In the genomic region with DNA sequence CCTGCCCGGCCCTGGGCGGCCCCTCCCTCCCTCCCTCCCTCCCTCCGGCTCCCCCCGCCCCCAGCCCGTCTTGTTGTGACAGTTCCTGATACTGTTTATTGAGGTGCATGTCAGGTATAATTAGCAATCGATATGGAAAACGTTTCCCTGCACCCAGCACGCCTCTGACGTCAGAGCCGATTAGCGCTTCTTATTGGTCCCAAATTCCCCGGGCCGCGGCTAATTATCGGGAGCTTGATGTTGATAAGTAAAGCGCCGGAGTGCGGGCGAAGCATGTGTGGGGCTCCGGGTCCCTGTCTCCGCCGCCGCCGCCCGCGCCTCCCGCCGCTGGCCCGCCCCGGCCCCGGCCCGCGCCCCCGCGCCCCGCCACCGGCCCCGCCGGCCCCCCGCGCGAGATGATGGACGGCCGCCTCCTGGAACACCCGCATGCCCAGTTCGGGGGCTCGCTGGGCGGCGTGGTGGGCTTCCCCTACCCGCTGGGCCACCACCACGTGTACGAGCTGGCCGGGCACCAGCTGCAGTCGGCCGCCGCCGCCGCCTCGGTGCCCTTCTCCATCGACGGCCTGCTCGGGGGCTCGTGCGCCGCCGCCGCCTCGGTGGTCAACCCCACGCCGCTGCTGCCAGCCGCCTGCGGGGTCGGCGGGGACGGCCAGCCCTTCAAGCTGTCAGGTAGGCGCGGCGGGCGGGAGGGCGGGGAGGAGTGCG, we compare ENCODE assay signal across 18 cellular contexts. TPM values are rescaled to one million over a fixed set of nuclear protein-coding genes. Genes with fewer than 3 reads are reported as not detected.
A peak's percentile ranks its signal among the peaks of the same experiment; 100 is the strongest.
DNase-seq lines count a peak whose midpoint lies in the region; ATAC-seq and TF ChIP-seq lines count a peak whose summit lies in the region.
"Had no signal": no experiment of that assay in that cellular context is flagged by ENCODE, and none has a peak within 500 bp of the region (broad histone marks: within the 10 kb centered on the region; RNA-seq: fewer than 3 reads in every experiment).

A gene (plus strand): TSS at position 250 of the 705 bp plus-strand sequence. CDS start 146 bp downstream, at position 396.

- H3K27me3 Mint-ChIP-seq in activated CD8-positive, alpha-beta T cell treated with anti-CD3 and anti-CD28 coated beads, Interleukin-2, amount 10 ng/mL, durations not matched to agents 7 days and 5 days (ENCODE audit: low read depth), result peaks cover 55% of the 10 kb centered on the region
- peaks cover 53% of the 10 kb centered on the region for H3K27me3 Mint-ChIP-seq in activated CD8-positive, alpha-beta T cell treated with anti-CD3 and anti-CD28 coated beads for 36 hours

- POLR2A ChIA-PET in activated CD8-positive, alpha-beta T cell treated with anti-CD3 and anti-CD28 coated beads, Interleukin-2, amount 10 ng/mL, durations not matched to agents 7 days and 5 days (lab: Charles Lee), result no interaction called here
- POLR2A ChIA-PET in activated CD8-positive, alpha-beta T cell treated with anti-CD3 and anti-CD28 coated beads for 36 hours (lab: Charles Lee), result no interaction called here

- no peak within 1 kb of the TSS for H3K4me2 ChIP-seq in osteoblast (ENCODE audit: insufficient read depth, low read length)

- no peak for TF ChIP-seq CTCF in activated CD8-positive, alpha-beta T cell treated with anti-CD3 and anti-CD28 coated beads for 36 hours (IDR thresholded peaks at IDR 0.05)
- TF ChIP-seq CTCF in osteoblast (IDR thresholded peaks at IDR 0.05; ENCODE audit: extremely low read depth, low read depth, low read length), result no peak

- H3K27ac Mint-ChIP-seq in activated CD8-positive, alpha-beta T cell treated with anti-CD3 and anti-CD28 coated beads, Interleukin-2, amount 10 ng/mL, durations not matched to agents 7 days and 5 days, result no peak within 1 kb of the TSS
- no peak within 1 kb of the TSS for H3K27ac Mint-ChIP-seq in activated CD8-positive, alpha-beta T cell treated with anti-CD3 and anti-CD28 coated beads for 36 hours

- H2AFZ ChIP-seq in osteoblast (ENCODE audit: low read length), result no peak within 1 kb of the TSS

- H3K4me1 Mint-ChIP-seq in activated CD8-positive, alpha-beta T cell treated with anti-CD3 and anti-CD28 coated beads, Interleukin-2, amount 10 ng/mL, durations not matched to agents 7 days and 5 days (ENCODE audit: low read depth), result peaks cover 13% of the 10 kb centered on the region
- peaks cover 16% of the 10 kb centered on the region for H3K4me1 Mint-ChIP-seq in activated CD8-positive, alpha-beta T cell treated with anti-CD3 and anti-CD28 coated beads for 36 hours (ENCODE audit: low read depth)

- H3K27ac ChIP-seq in osteoblast (ENCODE audit: low read depth, low read length), result no peak within 1 kb of the TSS

- DNase-seq in activated CD8-positive, alpha-beta T cell treated with anti-CD3 and anti-CD28 coated beads, Interleukin-2, amount 10 ng/mL, durations not matched to agents 7 days and 5 days, result no peak
- DNase-seq in activated CD8-positive, alpha-beta T cell treated with anti-CD3 and anti-CD28 coated beads for 36 hours, result no peak
- DNase-seq in NCI-H1105 treated with DMSO at 0.1 percent for 48 hours (lab: John Stamatoyannopoulos, UW) (peak; percentile 74), cerebellum (ENCODE audit: low spot score) (peak; percentile 93), osteoblast (ENCODE audit: insufficient read length, low spot score, missing footprints) (peak; percentile 88), retina (no peak)
- DNase-seq: AML-193; amygdala; dermis blood vessel endothelial cell; GF-D8; mesenchymal stem cell; NCI-H226; stimulated activated naive CD4-positive, alpha-beta T cell; T-helper 9 cell had no signal

- no peaks in the 10 kb centered on the region for H3K79me2 ChIP-seq in osteoblast (ENCODE audit: insufficient read depth, low read length)

- ATAC-seq in activated CD8-positive, alpha-beta T cell treated with anti-CD3 and anti-CD28 coated beads, Interleukin-2, amount 10 ng/mL, durations not matched to agents 7 days and 5 days, result no peak
- no peak for ATAC-seq in activated CD8-positive, alpha-beta T cell treated with anti-CD3 and anti-CD28 coated beads for 36 hours
- ATAC-seq in GM18517 (IDR thresholded peaks at IDR 0.05; ENCODE audit: unreplicated experiment), result no peak
- ATAC-seq in HG02571 (IDR thresholded peaks at IDR 0.05; ENCODE audit: unreplicated experiment), result no peak

- intact Hi-C loops in activated CD8-positive, alpha-beta T cell treated with anti-CD3 and anti-CD28 coated beads for 36 hours (cut with micrococcal nuclease), result no loop called here

- no peaks in the 10 kb centered on the region for H3K9me3 Mint-ChIP-seq in activated CD8-positive, alpha-beta T cell treated with anti-CD3 and anti-CD28 coated beads, Interleukin-2, amount 10 ng/mL, durations not matched to agents 7 days and 5 days (ENCODE audit: insufficient read depth)
- H3K9me3 Mint-ChIP-seq in activated CD8-positive, alpha-beta T cell treated with anti-CD3 and anti-CD28 coated beads for 36 hours, result no peaks in the 10 kb centered on the region

- H3K4me3 Mint-ChIP-seq in activated CD8-positive, alpha-beta T cell treated with anti-CD3 and anti-CD28 coated beads, Interleukin-2, amount 10 ng/mL, durations not matched to agents 7 days and 5 days, result peak within 1 kb of the TSS; percentile 19
- no peak within 1 kb of the TSS for H3K4me3 Mint-ChIP-seq in activated CD8-positive, alpha-beta T cell treated with anti-CD3 and anti-CD28 coated beads for 36 hours

- H3K4me1 ChIP-seq in osteoblast (ENCODE audit: insufficient read depth, low read length), result no peaks in the 10 kb centered on the region

- peaks cover 77% of the 10 kb centered on the region for H3K27me3 ChIP-seq in osteoblast (ENCODE audit: insufficient read depth, low read length)

- H4K20me1 ChIP-seq in osteoblast (ENCODE audit: insufficient read depth, low read length), result no peaks in the 10 kb centered on the region

- CTCF ChIA-PET in activated CD8-positive, alpha-beta T cell treated with anti-CD3 and anti-CD28 coated beads, Interleukin-2, amount 10 ng/mL, durations not matched to agents 7 days and 5 days (lab: Charles Lee), result no interaction called here
- CTCF ChIA-PET in activated CD8-positive, alpha-beta T cell treated with anti-CD3 and anti-CD28 coated beads for 36 hours (lab: Charles Lee), result no interaction called here

- peaks cover 11% of the 10 kb centered on the region for H3K36me3 Mint-ChIP-seq in activated CD8-positive, alpha-beta T cell treated with anti-CD3 and anti-CD28 coated beads, Interleukin-2, amount 10 ng/mL, durations not matched to agents 7 days and 5 days (ENCODE audit: low read depth)
- no peaks in the 10 kb centered on the region for H3K36me3 Mint-ChIP-seq in activated CD8-positive, alpha-beta T cell treated with anti-CD3 and anti-CD28 coated beads for 36 hours (ENCODE audit: low read depth)

- H3K36me3 ChIP-seq in osteoblast (ENCODE audit: insufficient read depth, low read length), result no peaks in the 10 kb centered on the region

- H3K9me3 ChIP-seq in osteoblast (ENCODE audit: low read depth, low read length), result no peaks in the 10 kb centered on the region

- H3K4me3 ChIP-seq in osteoblast (ENCODE audit: insufficient read depth, low read length), result no peak within 1 kb of the TSS

RNA-seq across cellular contexts. Expression of the gene that starts here (rescaled TPM):
- not detected for total RNA-seq in activated CD8-positive, alpha-beta T cell treated with anti-CD3 and anti-CD28 coated beads, Interleukin-2, amount 10 ng/mL, durations not matched to agents 7 days and 5 days
- not detected for total RNA-seq in activated CD8-positive, alpha-beta T cell treated with anti-CD3 and anti-CD28 coated beads for 36 hours
- total RNA-seq in cerebellum, result 15.5 TPM
- total RNA-seq in osteoblast, result not detected in 2 replicates
- total RNA-seq: activated CD8-positive, alpha-beta memory T cell treated with anti-CD3 and anti-CD28 coated beads for 36 hours; dermis blood vessel endothelial cell; pulmonary artery endothelial cell had no signal

Comparison
In these comparisons a context has a peak if more than half of its experiments do, and no peak if none do; other contexts are left out.
1. RNA of the gene that starts here (total RNA-seq): 15.5 TPM in cerebellum (single experiment); not detected in activated CD8-positive, alpha-beta T cell treated with anti-CD3 and anti-CD28 coated beads, Interleukin-2, amount 10 ng/mL, durations not matched to agents 7 days and 5 days, not detected in activated CD8-positive, alpha-beta T cell treated with anti-CD3 and anti-CD28 coated beads for 36 hours and not detected in osteoblast; every median in the first group is over 10 times any median in the second.
2. Peak in DNase-seq in osteoblast; RNA of the gene not detected or under 1 TPM.
3. DNase-seq: peak in NCI-H1105 treated with DMSO at 0.1 percent for 48 hours (single experiment) and cerebellum (single experiment); none in activated CD8-positive, alpha-beta T cell treated with anti-CD3 and anti-CD28 coated beads, Interleukin-2, amount 10 ng/mL, durations not matched to agents 7 days and 5 days (single experiment), activated CD8-positive, alpha-beta T cell treated with anti-CD3 and anti-CD28 coated beads for 36 hours (single experiment) and retina (single experiment).